Comparison of ENCODE assay signal across 18 cellular contexts in genomic region chr3:99863588-99863987, GRCh38. TPM values are rescaled to one million over a fixed set of nuclear protein-coding genes. Genes with fewer than 3 reads are reported as not detected.
A peak's percentile ranks its signal among the peaks of the same experiment; 100 is the strongest.
DNase-seq lines count a peak whose midpoint lies in the region; ATAC-seq and TF ChIP-seq lines count a peak whose summit lies in the region.
"Had no signal": no experiment of that assay in that cellular context is flagged by ENCODE, and none has a peak within 500 bp of the region (broad histone marks: within the 10 kb centered on the region; RNA-seq: fewer than 3 reads in every experiment).

No MANE protein-coding gene starts in this region.

- H3K27me3 ChIP-seq in osteoblast (ENCODE audit: insufficient read depth, low read length): no peaks in the 10 kb centered on the region
- H3K27me3 ChIP-seq: heart left ventricle, SJCRH30 had no signal

- DNase-seq in osteoblast (ENCODE audit: insufficient read length, low spot score, missing footprints) (no peak), HCEC 1CT (no peak), globus pallidus (ENCODE audit: low spot score) (no peak), KG1 (lab: John Stamatoyannopoulos, UW) (no peak)
- DNase-seq: activated naive CD4-positive, alpha-beta T cell; erythroblast; heart left ventricle; MV-4-11; natural killer cell; NCI-H2081 treated with DMSO at 0.1 percent for 48 hours; NCI-H524 treated with DMSO at 0.1 percent for 48 hours; SJCRH30; T1000 had no signal

- H3K9me3 ChIP-seq in osteoblast (ENCODE audit: low read depth, low read length): no peaks in the 10 kb centered on the region
- H3K9me3 ChIP-seq: heart left ventricle, SJCRH30 had no signal

- H3K4me1 ChIP-seq in osteoblast (ENCODE audit: insufficient read depth, low read length): peaks cover 77% of the 10 kb centered on the region

- peaks cover 56% of the 10 kb centered on the region for H3K79me2 ChIP-seq in osteoblast (ENCODE audit: insufficient read depth, low read length)

- no peak overlapping the region for H2AFZ ChIP-seq in osteoblast (ENCODE audit: low read length)

- no peak overlapping the region for H3K4me2 ChIP-seq in osteoblast (ENCODE audit: insufficient read depth, low read length)

- peaks cover 3% of the 10 kb centered on the region for H4K20me1 ChIP-seq in osteoblast (ENCODE audit: insufficient read depth, low read length)

- ATAC-seq in GM18858 (IDR thresholded peaks at IDR 0.05; ENCODE audit: unreplicated experiment) (peak; percentile 58), HG02588 (IDR thresholded peaks at IDR 0.05; ENCODE audit: unreplicated experiment) (peak; percentile 63), HG03432 (IDR thresholded peaks at IDR 0.05; ENCODE audit: unreplicated experiment) (peak; percentile 55), GM19035 (IDR thresholded peaks at IDR 0.05; ENCODE audit: unreplicated experiment) (no peak)
- ATAC-seq: heart left ventricle, natural killer cell had no signal

- H3K4me3 ChIP-seq in osteoblast (ENCODE audit: insufficient read depth, low read length): no peak overlapping the region
- H3K4me3 ChIP-seq: heart left ventricle, SJCRH30 had no signal

- TF ChIP-seq CTCF in osteoblast (IDR thresholded peaks at IDR 0.05; ENCODE audit: extremely low read depth, low read depth, low read length): no peak

- H3K36me3 ChIP-seq in osteoblast (ENCODE audit: insufficient read depth, low read length): peaks cover 39% of the 10 kb centered on the region

- H3K27ac ChIP-seq in osteoblast (ENCODE audit: low read depth, low read length): peak overlapping the region; percentile 89
- H3K27ac ChIP-seq: HL-60, SJCRH30 had no signal

RNA-seq across cellular contexts. Expression of gene CMSS1, which starts 45.9 kb away (rescaled TPM):
- total RNA-seq in osteoblast: 14.7 and 15.9 TPM in 2 replicates
